ENCODE assay signal across 1 cellular context in the genomic region with DNA sequence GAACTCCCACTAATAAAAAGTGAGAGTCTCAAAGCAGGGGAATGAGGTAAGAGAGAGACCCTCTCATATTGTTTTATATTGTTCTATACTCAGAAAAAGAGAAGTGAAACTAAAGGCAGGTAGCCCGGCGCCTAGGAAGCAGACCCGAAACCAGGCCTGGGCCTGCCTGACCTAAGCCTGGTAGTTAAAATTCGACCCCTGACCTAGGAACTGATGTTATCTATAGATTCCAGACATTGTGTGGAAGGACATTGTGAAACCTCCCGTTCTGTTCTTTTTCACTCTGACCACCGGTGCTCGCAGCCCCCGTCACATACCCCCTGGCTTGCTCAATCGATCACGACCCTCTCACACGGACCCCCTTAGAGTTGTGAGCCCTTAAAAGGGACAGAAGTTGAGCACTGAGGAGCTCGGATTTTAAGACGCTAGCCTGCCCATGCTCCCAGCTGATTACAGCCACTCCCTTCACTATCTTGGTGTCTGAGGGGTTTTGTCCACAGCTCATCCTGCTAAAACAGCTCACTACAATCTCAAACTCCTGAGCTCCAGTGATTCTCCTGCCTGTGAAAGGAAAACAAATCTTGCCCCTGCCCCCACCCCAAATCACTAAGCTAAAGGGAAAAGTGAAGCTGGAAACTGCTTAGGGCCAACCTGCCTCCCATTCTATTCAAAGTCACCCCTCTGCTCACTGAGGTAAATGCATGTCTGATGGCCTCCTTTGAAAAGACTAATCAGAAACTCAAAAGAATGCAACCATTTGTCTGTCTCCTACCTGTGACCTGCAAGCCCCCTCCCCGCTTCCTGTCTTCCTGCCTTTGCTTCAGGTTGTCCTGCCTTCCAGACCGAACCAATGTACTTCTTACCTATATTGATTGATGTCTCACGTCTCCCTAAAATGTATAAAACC.
TF ChIP-seq lines count a peak whose summit lies in the region.

No MANE protein-coding gene starts in this region.

TF ChIP-seq in WTC11, 78 proteins besides CTCF, POLR2A, EP300 and RAD21:
- TF ChIP-seq, protein P1, sequence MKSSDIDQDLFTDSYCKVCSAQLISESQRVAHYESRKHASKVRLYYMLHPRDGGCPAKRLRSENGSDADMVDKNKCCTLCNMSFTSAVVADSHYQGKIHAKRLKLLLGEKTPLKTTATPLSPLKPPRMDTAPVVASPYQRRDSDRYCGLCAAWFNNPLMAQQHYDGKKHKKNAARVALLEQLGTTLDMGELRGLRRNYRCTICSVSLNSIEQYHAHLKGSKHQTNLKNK (CRISPR knock-in tag; IDR thresholded peaks at IDR 0.05) = 0 out of 2 replicates have a peak, but pooled peaks have one; percentile 16
TF ChIP-seq in WTC11: peak in this region for 1; not testable (repeated sequence) for 77.
